1 cellular context compared by ENCODE assay signal in genomic region chr9:88835038-88835466, GRCh38.
TF ChIP-seq lines count a peak whose summit lies in the region.

No MANE protein-coding gene starts in this region.

TF ChIP-seq in K562, 482 proteins besides CTCF, POLR2A, EP300 and RAD21 (continued from another document):
- TF ChIP-seq HES1 (IDR thresholded peaks at IDR 0.05; ENCODE audit: low read depth) (peak; percentile 69; the same call in 1 of the 2 replicates), GTF2B (IDR thresholded peaks at IDR 0.05; ENCODE audit: extremely low read depth, insufficient read length) (no peak), TARDBP (IDR thresholded peaks at IDR 0.05) (no peak), ZNF584 (CRISPR knock-in tag; IDR thresholded peaks at IDR 0.05; ENCODE audit: low read depth) (no peak), GMEB1 (CRISPR knock-in tag; IDR thresholded peaks at IDR 0.05) (no peak), TBL1XR1 (IDR thresholded peaks at IDR 0.05; ENCODE audit: low read length in 2 of 2) (0 out of 4 replicates have a peak, but pooled peaks of 1 of the 2 experiments have one; percentile 21), CCAR2 (IDR thresholded peaks at IDR 0.05; ENCODE audit: low read depth, low read length) (no peak), DIDO1 (tag; IDR thresholded peaks at IDR 0.05; ENCODE audit: low read depth) (no peak), HDAC8 (tag; IDR thresholded peaks at IDR 0.05) (no peak), ZNF23 (CRISPR knock-in tag; IDR thresholded peaks at IDR 0.05) (no peak), FOXJ2 (tag; IDR thresholded peaks at IDR 0.05) (no peak), SMAD4 (CRISPR knock-in tag; conservative IDR thresholded peaks at IDR 0.05) (peak; percentile 73), ESRRA (IDR thresholded peaks at IDR 0.05; ENCODE audit: borderline replicate concordance, low read depth) (peak; percentile 28; the same call in 1 of the 2 replicates), FOXP4 (CRISPR knock-in tag; IDR thresholded peaks at IDR 0.05; ENCODE audit: borderline replicate concordance) (no peak), MEIS2 (IDR thresholded peaks at IDR 0.05; ENCODE audit: partially characterized antibody) (peak; percentile 22), XRCC3 (IDR thresholded peaks at IDR 0.05) (no peak), SOX6 (IDR thresholded peaks at IDR 0.05) (peak; percentile 26; the same call in 1 of the 2 replicates), KLF13 (tag; IDR thresholded peaks at IDR 0.05; ENCODE audit: borderline replicate concordance, low read depth) (no peak), CHD1 (IDR thresholded peaks at IDR 0.05; ENCODE audit: low read length) (no peak), PHTF2 (CRISPR knock-in tag; IDR thresholded peaks at IDR 0.05) (no peak), TEAD2 (tag; IDR thresholded peaks at IDR 0.05) (no peak), CHAMP1 (IDR thresholded peaks at IDR 0.05) (no peak), ZNF347 (CRISPR knock-in tag; IDR thresholded peaks at IDR 0.05; ENCODE audit: low read depth) (no peak), THAP12 (CRISPR knock-in tag; IDR thresholded peaks at IDR 0.05) (no peak), MXD1 (CRISPR knock-in tag; IDR thresholded peaks at IDR 0.05; ENCODE audit: borderline replicate concordance, poor library complexity, severe bottlenecking) (no peak), POU5F1 (IDR thresholded peaks at IDR 0.05; ENCODE audit: borderline replicate concordance, low read depth, low read length, partially characterized antibody) (no peak), IRF2 (CRISPR knock-in tag; IDR thresholded peaks at IDR 0.05) (no peak)
